8 cellular contexts compared by ENCODE assay signal in genomic region chr2:126655500-126656310, GRCh38. TPM values are rescaled to one million over a fixed set of nuclear protein-coding genes. Genes with fewer than 3 reads are reported as not detected.
DNase-seq lines count a peak whose midpoint lies in the region; ATAC-seq and TF ChIP-seq lines count a peak whose summit lies in the region.

Gene GYPC, plus strand, starts transcription at chr2:126656158. Its CDS starts 106 bp downstream, at chr2:126656264.

- H3K36me3 ChIP-seq in HUES6 (ENCODE audit: control insufficient read depth, insufficient read depth, low read length) (no peaks in the 10 kb centered on the region; the same call in 1 of the 2 replicates), esophagus muscularis mucosa (peaks cover 0 to 9% (median 3%) of the 10 kb centered on the region in 4 donors), upper lobe of left lung (no peaks in the 10 kb centered on the region)

- no peak for TF ChIP-seq CTCF in esophagus muscularis mucosa (IDR thresholded peaks at IDR 0.05)
- no peak for TF ChIP-seq CTCF in upper lobe of left lung (IDR thresholded peaks at IDR 0.05)

- H3K4me3 ChIP-seq in HUES6 (ENCODE audit: low read depth, low read length) (peak within 1 kb of the TSS; percentile 69), esophagus muscularis mucosa (peak within 1 kb of the TSS; percentile 69 to 90 (median 79)), upper lobe of left lung (peak within 1 kb of the TSS; percentile 40 to 80 (median 66))

- peaks cover 37% of the 10 kb centered on the region for H3K4me1 ChIP-seq in HUES6 (ENCODE audit: control insufficient read depth, insufficient read depth, low read length)
- H3K4me1 ChIP-seq in esophagus muscularis mucosa = peaks cover 52 to 59% (median 53%) of the 10 kb centered on the region in 4 donors
- H3K4me1 ChIP-seq in upper lobe of left lung = peaks cover 37 to 59% (median 42%) of the 10 kb centered on the region in 4 donors

- intact Hi-C loops in esophagus muscularis mucosa (cut with DNase I) = loop anchor here (10.0 kb wide), 1 partner anchor 119 kb away; no protein-coding TSS in a partner anchor

- peak within 1 kb of the TSS; percentile 88 for H3K9ac ChIP-seq in HUES6 (ENCODE audit: low read length)

- H3K27me3 ChIP-seq in HUES6 (ENCODE audit: control insufficient read depth, insufficient read depth, low read length) (peaks cover 7% of the 10 kb centered on the region; the same call in 1 of the 2 replicates), esophagus muscularis mucosa (no peaks in the 10 kb centered on the region), upper lobe of left lung (no peaks in the 10 kb centered on the region)

- TF ChIP-seq POLR2A in esophagus muscularis mucosa (IDR thresholded peaks at IDR 0.05; ENCODE audit: low read depth) (no peak), upper lobe of left lung (IDR thresholded peaks at IDR 0.05) (peak in 1 of 4 donors; percentile 56)

- 5% methylated on average over 30 of the region's 38 CpGs for WGBS in esophagus muscularis mucosa
- 22 to 27% methylated on average over 19 to 22 of the region's 38 CpGs for WGBS in upper lobe of left lung, 2 donors

- ATAC-seq in GM21526 (IDR thresholded peaks at IDR 0.05; ENCODE audit: low FRiP score, unreplicated experiment) = peak; percentile 38
- ATAC-seq in upper lobe of left lung (ENCODE audit: low FRiP score in 2 of 2) = peak in 1 of 2 donors; percentile 52

- TF ChIP-seq EP300 in esophagus muscularis mucosa (IDR thresholded peaks at IDR 0.05) = no peak
- TF ChIP-seq EP300 in upper lobe of left lung (IDR thresholded peaks at IDR 0.05) = peak in 1 of 4 donors; percentile 33

- H3K27ac ChIP-seq in HUES6 (ENCODE audit: low read depth, low read length) (peak within 1 kb of the TSS; percentile 85; the same call in 1 of the 2 replicates), esophagus muscularis mucosa (replicated peaks in 1 of 4) (peak within 1 kb of the TSS; percentile 94 to 99 (median 96)), upper lobe of left lung (peak within 1 kb of the TSS; percentile 95 to 98 (median 97))

- H3K9me3 ChIP-seq in HUES6 (ENCODE audit: control insufficient read depth, insufficient read depth, low read depth, low read length) = no peaks in the 10 kb centered on the region
- H3K9me3 ChIP-seq in esophagus muscularis mucosa = no peaks in the 10 kb centered on the region
- no peaks in the 10 kb centered on the region for H3K9me3 ChIP-seq in upper lobe of left lung

- DNase-seq in EH (ENCODE audit: low read depth) (peak; percentile 80), esophagus muscularis mucosa (ENCODE audit: extremely low spot score) (no peak), myocyte (ENCODE audit: low read depth) (peak; percentile 44), upper lobe of left lung (peak; percentile 71 to 91), NCI-H146 (lab: John Stamatoyannopoulos, UW) (no peak)
- peak; percentile 59 for DNase-seq in activated CD8-positive, alpha-beta memory T cell treated with anti-CD3 and anti-CD28 coated beads, Interleukin-2, amount 50 U/mL, for 48 hours

RNA-seq across cellular contexts. Expression of gene GYPC, which starts in this region (rescaled TPM):
- 100 to 1,000 TPM; 119 to 197 (median 167) TPM for total RNA-seq in esophagus muscularis mucosa
- total RNA-seq in myocyte = 13.7 and 14.4 TPM in 2 replicates
- polyA plus RNA-seq in myocyte (2012) = 50.7 TPM
- total RNA-seq in upper lobe of left lung = 100 to 1,000 TPM in 2 of 6 donors, 10 to 100 TPM in 4; 61.0 to 107 (median 77.5) TPM

Comparison
In these comparisons a context has a peak if more than half of its experiments do, and no peak if none do; other contexts are left out.
1. DNase-seq: peak in EH (single experiment), activated CD8-positive, alpha-beta memory T cell treated with anti-CD3 and anti-CD28 coated beads, Interleukin-2, amount 50 U/mL, for 48 hours (single experiment), myocyte (single experiment) and upper lobe of left lung (2 of 2); none in esophagus muscularis mucosa (single experiment) and NCI-H146 (single experiment).
2. Peak in every context shown above with its lines, with median percentiles within 50 percentile points of each other: H3K27ac ChIP-seq and H3K4me3 ChIP-seq.